ENCODE assay signal across 8 cellular contexts in genomic region chr2:54560146-54560881, GRCh38.
A peak's percentile ranks its signal among the peaks of the same experiment; 100 is the strongest.
DNase-seq lines count a peak whose midpoint lies in the region; ATAC-seq, FAIRE-seq and TF ChIP-seq lines count a peak whose summit lies in the region.

No MANE protein-coding gene starts in this region.

- H3K9me3 ChIP-seq in gastroesophageal sphincter (no peaks in the 10 kb centered on the region), pancreas (no peaks in the 10 kb centered on the region)

- peak; percentile 12 to 14 for ATAC-seq in activated CD4-positive, CD25-positive, alpha-beta regulatory T cell treated with anti-CD3 and anti-CD28 coated beads, Interleukin-2, amount 50 U/mL, for 24 hours
- ATAC-seq in GM23338 = no peak
- ATAC-seq in activated CD8-positive, alpha-beta T cell treated with anti-CD3 and anti-CD28 coated beads, Interleukin-2, amount 10 ng/mL, durations not matched to agents 7 days and 5 days = peak; percentile 53
- peak; percentile 81 for ATAC-seq in gastroesophageal sphincter
- peak in 2 of 4 donors; percentile 23 to 32 for ATAC-seq in pancreas

- peaks cover 20% of the 10 kb centered on the region for H4K20me1 ChIP-seq in GM23338 (replicated peaks; ENCODE audit: insufficient read depth)

- no peaks in the 10 kb centered on the region for H3K27me3 ChIP-seq in GM23338 (ENCODE audit: insufficient read depth)
- H3K27me3 ChIP-seq in gastroesophageal sphincter = no peaks in the 10 kb centered on the region
- H3K27me3 ChIP-seq in pancreas = no peaks in the 10 kb centered on the region

- peak overlapping the region; percentile 99 for H3K27ac ChIP-seq in GM23338 (ENCODE audit: low read depth)
- peak overlapping the region; percentile 41 to 92 (median 87) for H3K27ac ChIP-seq in gastroesophageal sphincter
- peak overlapping the region; percentile 96 to 99 (median 98) for H3K27ac ChIP-seq in pancreas

- DNase-seq in activated CD4-positive, CD25-positive, alpha-beta regulatory T cell (lab: John Stamatoyannopoulos, UW) = no peak
- DNase-seq in GM23338 (ENCODE audit: low spot score) (peak; percentile 40), KG1 (lab: John Stamatoyannopoulos, UW) (peak; percentile 36), pancreas (peak in 1 of 6 donors; percentile 47), SK-N-DZ (ENCODE audit: low spot score) (no peak)
- peak; percentile 78 for DNase-seq in activated CD8-positive, alpha-beta T cell treated with anti-CD3 and anti-CD28 coated beads, Interleukin-2, amount 10 ng/mL, durations not matched to agents 7 days and 5 days

- peak overlapping the region; percentile 98 for H3K4me3 Mint-ChIP-seq in GM23338
- peak overlapping the region; percentile 93 for H3K4me3 Mint-ChIP-seq in activated CD8-positive, alpha-beta T cell treated with anti-CD3 and anti-CD28 coated beads, Interleukin-2, amount 10 ng/mL, durations not matched to agents 7 days and 5 days

- no peaks in the 10 kb centered on the region for H3K36me3 ChIP-seq in GM23338 (ENCODE audit: insufficient read depth)
- no peaks in the 10 kb centered on the region for H3K36me3 ChIP-seq in gastroesophageal sphincter
- no peaks in the 10 kb centered on the region for H3K36me3 ChIP-seq in pancreas

- H3K4me2 ChIP-seq in GM23338 = peak overlapping the region; percentile 89

- no peaks in the 10 kb centered on the region; the same call in 1 of the 2 replicates for H3F3A ChIP-seq in GM23338 (replicated peaks; ENCODE audit: low read depth)

- H3K9me2 ChIP-seq in GM23338 (ENCODE audit: insufficient read depth) = no peaks in the 10 kb centered on the region

- H3K4me1 ChIP-seq in GM23338 (ENCODE audit: insufficient read depth) = peaks cover 42% of the 10 kb centered on the region
- H3K4me1 ChIP-seq in gastroesophageal sphincter = peaks cover 19 to 89% (median 31%) of the 10 kb centered on the region in 3 donors
- H3K4me1 ChIP-seq in pancreas = peaks cover 4 to 38% (median 23%) of the 10 kb centered on the region in 3 donors

- no peak for TF ChIP-seq EP300 in gastroesophageal sphincter (IDR thresholded peaks at IDR 0.05)

- TF ChIP-seq POLR2A in gastroesophageal sphincter (IDR thresholded peaks at IDR 0.05) = no peak

- peak overlapping the region; percentile 70 for H3K4me3 ChIP-seq in GM23338
- peak overlapping the region; percentile 33 to 56 for H3K4me3 ChIP-seq in gastroesophageal sphincter
- peak overlapping the region; percentile 42 to 72 (median 58) for H3K4me3 ChIP-seq in pancreas

- intact Hi-C loops in pancreas (cut with DNase I) = no loop called here

- 12 to 20% methylated on average over 7 to 15 of the region's 19 CpGs for WGBS in gastroesophageal sphincter (ENCODE audit: low coverage in 1 of 2), 2 donors
- WGBS in pancreas, 2 donors = 1 to 2% methylated on average over 19 of the region's 19 CpGs

- TF ChIP-seq CTCF in GM23338 (conservative IDR thresholded peaks at IDR 0.05; ENCODE audit: low read depth in 2 of 2) (no peak), gastroesophageal sphincter (IDR thresholded peaks at IDR 0.05) (peak in 2 of 4 experiments; percentile 26 to 27), pancreas (IDR thresholded peaks at IDR 0.05) (no peak)

- no peaks in the 10 kb centered on the region for H3K27me3 Mint-ChIP-seq in GM23338 (ENCODE audit: insufficient read depth, low read depth, poor library complexity)
- H3K27me3 Mint-ChIP-seq in activated CD8-positive, alpha-beta T cell treated with anti-CD3 and anti-CD28 coated beads, Interleukin-2, amount 10 ng/mL, durations not matched to agents 7 days and 5 days (ENCODE audit: low read depth) = no peaks in the 10 kb centered on the region

- no peak overlapping the region for H2AFZ ChIP-seq in GM23338

- peaks cover 58% of the 10 kb centered on the region for H3K4me1 Mint-ChIP-seq in GM23338
- peaks cover 55% of the 10 kb centered on the region for H3K4me1 Mint-ChIP-seq in activated CD8-positive, alpha-beta T cell treated with anti-CD3 and anti-CD28 coated beads, Interleukin-2, amount 10 ng/mL, durations not matched to agents 7 days and 5 days (ENCODE audit: low read depth)

- CTCF ChIA-PET in activated CD8-positive, alpha-beta T cell treated with anti-CD3 and anti-CD28 coated beads, Interleukin-2, amount 10 ng/mL, durations not matched to agents 7 days and 5 days (lab: Charles Lee) = interaction anchor here (0.8 to 8.3 kb wide), 13 partner anchors 13 to 453 kb away, joined by 3 to 116 read pairs (median 14); no protein-coding TSS in a partner anchor

- H3K9me3 Mint-ChIP-seq in GM23338 = no peaks in the 10 kb centered on the region
- H3K9me3 Mint-ChIP-seq in activated CD8-positive, alpha-beta T cell treated with anti-CD3 and anti-CD28 coated beads, Interleukin-2, amount 10 ng/mL, durations not matched to agents 7 days and 5 days (ENCODE audit: insufficient read depth) = no peaks in the 10 kb centered on the region

- peak overlapping the region; percentile 34 for H3K27ac Mint-ChIP-seq in GM23338
- H3K27ac Mint-ChIP-seq in activated CD8-positive, alpha-beta T cell treated with anti-CD3 and anti-CD28 coated beads, Interleukin-2, amount 10 ng/mL, durations not matched to agents 7 days and 5 days = peak overlapping the region; percentile 90

- peaks cover 76% of the 10 kb centered on the region for H3K79me2 ChIP-seq in GM23338 (replicated peaks; ENCODE audit: insufficient read depth)

- H3K36me3 Mint-ChIP-seq in GM23338 (ENCODE audit: low read depth) = peaks cover 3% of the 10 kb centered on the region; the same call in 1 of the 3 replicates
- peaks cover 54% of the 10 kb centered on the region for H3K36me3 Mint-ChIP-seq in activated CD8-positive, alpha-beta T cell treated with anti-CD3 and anti-CD28 coated beads, Interleukin-2, amount 10 ng/mL, durations not matched to agents 7 days and 5 days (ENCODE audit: low read depth)

- FAIRE-seq in pancreas (lab: Jason Lieb, UNC) = no peak

- POLR2A ChIA-PET in activated CD8-positive, alpha-beta T cell treated with anti-CD3 and anti-CD28 coated beads, Interleukin-2, amount 10 ng/mL, durations not matched to agents 7 days and 5 days (lab: Charles Lee) = interaction anchor here (0.6 to 7.8 kb wide), 23 partner anchors 8 to 672 kb away, joined by 3 to 258 read pairs (median 4); partner anchors contain the start of genes CLHC1, RPS27A and RTN4

TF ChIP-seq in GM23338, 12 proteins besides CTCF, POLR2A, EP300 and RAD21 (continues in another document):
- no peak for TF ChIP-seq CREB1 (CRISPR knock-in tag; IDR thresholded peaks at IDR 0.05; ENCODE audit: low read depth)
- no peak for TF ChIP-seq NANOG (IDR thresholded peaks at IDR 0.05; ENCODE audit: borderline replicate concordance)
- no peak for TF ChIP-seq POLR2AphosphoS5 (IDR thresholded peaks at IDR 0.05; ENCODE audit: low read depth)
- TF ChIP-seq EZH2phosphoT487 (IDR thresholded peaks at IDR 0.05; ENCODE audit: unreplicated experiment) = no peak
- TF ChIP-seq ZNF114 (CRISPR knock-in tag; IDR thresholded peaks at IDR 0.05) = no peak
- no peak for TF ChIP-seq ZNF331 (CRISPR knock-in tag; IDR thresholded peaks at IDR 0.05; ENCODE audit: low read depth)
- no peak for TF ChIP-seq STAT1 (IDR thresholded peaks at IDR 0.05; ENCODE audit: unreplicated experiment)

Comparison
In these comparisons a context has a peak if more than half of its experiments do, and no peak if none do; other contexts are left out.
1. DNase-seq: peak in GM23338 (single experiment), KG1 (single experiment) and activated CD8-positive, alpha-beta T cell treated with anti-CD3 and anti-CD28 coated beads, Interleukin-2, amount 10 ng/mL, durations not matched to agents 7 days and 5 days (single experiment); none in activated CD4-positive, CD25-positive, alpha-beta regulatory T cell (0 of 4) and SK-N-DZ (single experiment).
2. Peak in every context shown above with its lines, with median percentiles within 50 percentile points of each other: H3K27ac ChIP-seq and H3K4me3 ChIP-seq.